10 cellular contexts compared by ENCODE assay signal in the genomic region with DNA sequence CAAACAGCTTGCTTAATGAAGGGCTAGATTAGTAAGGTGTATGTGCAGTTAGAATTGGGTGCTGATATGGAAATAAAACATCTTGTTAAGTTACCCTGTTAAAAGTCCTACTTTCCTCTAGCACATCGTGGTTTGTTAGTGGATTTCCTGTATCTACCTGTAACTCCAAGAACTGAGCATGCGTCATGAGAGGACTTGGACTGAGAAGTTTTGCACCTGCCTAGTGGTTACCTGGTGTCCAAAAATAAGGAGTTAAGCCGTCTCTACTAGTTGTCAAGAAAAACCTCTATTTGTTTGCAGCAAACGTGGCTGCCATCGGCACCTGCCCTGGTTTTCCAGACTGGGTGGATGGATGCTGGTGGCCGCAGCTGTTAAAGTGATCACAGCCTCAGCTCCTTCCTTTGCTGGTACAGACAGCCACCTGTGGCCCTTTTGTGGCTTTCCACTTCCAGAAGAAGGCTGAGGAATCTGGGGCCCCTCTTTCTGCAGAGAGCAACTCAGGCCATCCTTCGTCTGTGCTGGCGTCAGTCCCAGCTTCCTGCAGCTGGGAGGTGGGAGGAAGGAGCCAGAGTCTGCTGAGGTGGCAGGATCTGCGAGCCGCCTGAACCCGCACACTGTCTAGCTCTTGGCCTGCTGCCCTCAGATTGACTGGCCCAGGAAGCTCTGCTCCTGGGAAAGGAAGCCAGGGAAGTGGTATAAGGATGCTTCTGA. TPM values are rescaled to one million over a fixed set of nuclear protein-coding genes. Genes with fewer than 3 reads are reported as not detected.
DNase-seq lines count a peak whose midpoint lies in the region; ATAC-seq and TF ChIP-seq lines count a peak whose summit lies in the region.
"Had no signal": no experiment of that assay in that cellular context is flagged by ENCODE, and none has a peak within 500 bp of the region (broad histone marks: within the 10 kb centered on the region; RNA-seq: fewer than 3 reads in every experiment).

No MANE protein-coding gene starts in this region.

- H3K4me3 Mint-ChIP-seq in activated T-helper 2 cell treated with anti-CD3 and anti-CD28 coated beads, Interferon-gamma antibody, Interleukin-2, Interleukin-4, amounts not matched to agents 10 μg/mL and 5 μg/mL and 100 μg/mL, durations not matched to agents 14 hours and 24 hours and 36 hours (ENCODE audit: low read depth) = no peak overlapping the region

- TF ChIP-seq POLR2A in uterus (IDR thresholded peaks at IDR 0.05) (no peak), gastroesophageal sphincter (IDR thresholded peaks at IDR 0.05) (no peak)

- no peaks in the 10 kb centered on the region for H3K9me3 ChIP-seq in right atrium auricular region
- no peaks in the 10 kb centered on the region for H3K9me3 ChIP-seq in uterus
- H3K9me3 ChIP-seq in gastroesophageal sphincter = no peaks in the 10 kb centered on the region

- peak overlapping the region; percentile 17 for H3K27ac Mint-ChIP-seq in activated T-helper 2 cell treated with anti-CD3 and anti-CD28 coated beads, Interferon-gamma antibody, Interleukin-2, Interleukin-4, amounts not matched to agents 10 μg/mL and 5 μg/mL and 100 μg/mL, durations not matched to agents 14 hours and 24 hours and 36 hours

- H3K9me3 Mint-ChIP-seq in activated T-helper 2 cell treated with anti-CD3 and anti-CD28 coated beads, Interferon-gamma antibody, Interleukin-2, Interleukin-4, amounts not matched to agents 10 μg/mL and 5 μg/mL and 100 μg/mL, durations not matched to agents 14 hours and 24 hours and 36 hours = no peaks in the 10 kb centered on the region

- no peaks in the 10 kb centered on the region for H3K27me3 Mint-ChIP-seq in activated T-helper 2 cell treated with anti-CD3 and anti-CD28 coated beads, Interferon-gamma antibody, Interleukin-2, Interleukin-4, amounts not matched to agents 10 μg/mL and 5 μg/mL and 100 μg/mL, durations not matched to agents 14 hours and 24 hours and 36 hours (ENCODE audit: low read depth)

- H3K27ac ChIP-seq in right atrium auricular region (no peak overlapping the region), uterus (peak overlapping the region; percentile 67 to 72), gastroesophageal sphincter (no peak overlapping the region)

- H3K36me3 Mint-ChIP-seq in activated T-helper 2 cell treated with anti-CD3 and anti-CD28 coated beads, Interferon-gamma antibody, Interleukin-2, Interleukin-4, amounts not matched to agents 10 μg/mL and 5 μg/mL and 100 μg/mL, durations not matched to agents 14 hours and 24 hours and 36 hours (ENCODE audit: low read depth) = peaks cover 30% of the 10 kb centered on the region

- H3K36me3 ChIP-seq in right atrium auricular region (no peaks in the 10 kb centered on the region), kidney epithelial cell (ENCODE audit: control insufficient read depth, insufficient read depth, low read length) (no peaks in the 10 kb centered on the region), uterus (no peaks in the 10 kb centered on the region), gastroesophageal sphincter (peaks cover 0 to 6% of the 10 kb centered on the region in 2 donors)

- intact Hi-C loops in Right ventricle myocardium superior (cut with DNase I) (no loop called here), uterus (cut with DNase I; ENCODE audit: low total_unique reads) (no loop called here)
- intact Hi-C loops in activated T-helper 2 cell treated with anti-CD3 and anti-CD28 coated beads, Interferon-gamma antibody, Interleukin-2, Interleukin-4, amounts not matched to agents 10 μg/mL and 5 μg/mL and 100 μg/mL, durations not matched to agents 14 hours and 24 hours and 36 hours (cut with micrococcal nuclease) = no loop called here

- TF ChIP-seq CTCF in right atrium auricular region (IDR thresholded peaks at IDR 0.05) (no peak), kidney epithelial cell (IDR thresholded peaks at IDR 0.05; ENCODE audit: insufficient read depth, low read length, poor library complexity, severe bottlenecking) (no peak), uterus (IDR thresholded peaks at IDR 0.05) (no peak), gastroesophageal sphincter (IDR thresholded peaks at IDR 0.05) (no peak)

- ATAC-seq in Right ventricle myocardium superior (ENCODE audit: poor library complexity) (peak; percentile 65), gastroesophageal sphincter (no peak), HG02970 (IDR thresholded peaks at IDR 0.05; ENCODE audit: low FRiP score, unreplicated experiment) (no peak)

- H3K4me3 ChIP-seq in right atrium auricular region = no peak overlapping the region
- H3K4me3 ChIP-seq in kidney epithelial cell (ENCODE audit: low read depth, low read length) = no peak overlapping the region
- H3K4me3 ChIP-seq in uterus = no peak overlapping the region
- no peak overlapping the region for H3K4me3 ChIP-seq in gastroesophageal sphincter

- WGBS in gastroesophageal sphincter (ENCODE audit: low coverage in 1 of 2), 2 donors = 48 to 69% methylated on average over 3 to 10 of the region's 11 CpGs

- no peaks in the 10 kb centered on the region for H3K27me3 ChIP-seq in right atrium auricular region
- H3K27me3 ChIP-seq in kidney epithelial cell (ENCODE audit: control insufficient read depth, insufficient read depth, low read length) = no peaks in the 10 kb centered on the region
- no peaks in the 10 kb centered on the region for H3K27me3 ChIP-seq in uterus
- H3K27me3 ChIP-seq in gastroesophageal sphincter = no peaks in the 10 kb centered on the region

- no peaks in the 10 kb centered on the region for H3K4me1 ChIP-seq in right atrium auricular region
- H3K4me1 ChIP-seq in uterus = peaks cover 12 to 13% of the 10 kb centered on the region in 2 donors
- H3K4me1 ChIP-seq in gastroesophageal sphincter = peaks cover 0 to 26% (median 6%) of the 10 kb centered on the region in 3 donors

- peaks cover 13% of the 10 kb centered on the region for H3K4me1 Mint-ChIP-seq in activated T-helper 2 cell treated with anti-CD3 and anti-CD28 coated beads, Interferon-gamma antibody, Interleukin-2, Interleukin-4, amounts not matched to agents 10 μg/mL and 5 μg/mL and 100 μg/mL, durations not matched to agents 14 hours and 24 hours and 36 hours (ENCODE audit: low read depth)

- DNase-seq in Right ventricle myocardium superior (peak; percentile 79), right atrium auricular region (ENCODE audit: low spot score) (no peak), kidney epithelial cell (ENCODE audit: low read depth) (peak; percentile 26), uterus (peak; percentile 58 to 74), SKM-1 treated with dmso at 0.1 percent for 144 hours (lab: John Stamatoyannopoulos, UW; ENCODE audit: unreplicated experiment) (no peak)
- no peak for DNase-seq in activated T-helper 2 cell treated with anti-CD3 and anti-CD28 coated beads, Interferon-gamma antibody, Interleukin-2, Interleukin-4, amounts not matched to agents 10 μg/mL and 5 μg/mL and 100 μg/mL, durations not matched to agents 14 hours and 24 hours and 36 hours (ENCODE audit: low spot score)
- DNase-seq: effector CD4-positive, alpha-beta T cell; NCI-H526 had no signal

- no peak for TF ChIP-seq EP300 in gastroesophageal sphincter (IDR thresholded peaks at IDR 0.05)

RNA-seq across cellular contexts. Expression of a gene that starts 56.8 kb away (rescaled TPM):
- total RNA-seq in Right ventricle myocardium superior (3.3 TPM), right atrium auricular region (1 to 10 TPM; 5.4 to 6.9 TPM), kidney epithelial cell (7.5 and 9.6 TPM in 2 replicates), uterus (10 to 100 TPM in 1 of 4 donors, 1 to 10 TPM in 3; 8.5 to 12.6 (median 9.2) TPM), gastroesophageal sphincter (10 to 100 TPM in 2 of 4 donors, 1 to 10 TPM in 2; 4.0 to 24.0 (median 10.2) TPM)
- total RNA-seq in activated T-helper 2 cell treated with anti-CD3 and anti-CD28 coated beads, Interferon-gamma antibody, Interleukin-2, Interleukin-4, amounts not matched to agents 10 μg/mL and 5 μg/mL and 100 μg/mL, durations not matched to agents 14 hours and 24 hours and 36 hours = 27.4 and 33.5 TPM in 2 replicates

Comparison
In these comparisons a context has a peak if more than half of its experiments do, and no peak if none do; other contexts are left out.
1. DNase-seq: peak in Right ventricle myocardium superior (single experiment), kidney epithelial cell (single experiment) and uterus (2 of 2); none in right atrium auricular region (single experiment), activated T-helper 2 cell treated with anti-CD3 and anti-CD28 coated beads, Interferon-gamma antibody, Interleukin-2, Interleukin-4, amounts not matched to agents 10 μg/mL and 5 μg/mL and 100 μg/mL, durations not matched to agents 14 hours and 24 hours and 36 hours (single experiment) and SKM-1 treated with dmso at 0.1 percent for 144 hours (single experiment).
2. H3K27ac ChIP-seq: peak in uterus (2 of 2); none in right atrium auricular region (0 of 2) and gastroesophageal sphincter (0 of 4).